1 cellular context compared by ENCODE assay signal in the genomic region with DNA sequence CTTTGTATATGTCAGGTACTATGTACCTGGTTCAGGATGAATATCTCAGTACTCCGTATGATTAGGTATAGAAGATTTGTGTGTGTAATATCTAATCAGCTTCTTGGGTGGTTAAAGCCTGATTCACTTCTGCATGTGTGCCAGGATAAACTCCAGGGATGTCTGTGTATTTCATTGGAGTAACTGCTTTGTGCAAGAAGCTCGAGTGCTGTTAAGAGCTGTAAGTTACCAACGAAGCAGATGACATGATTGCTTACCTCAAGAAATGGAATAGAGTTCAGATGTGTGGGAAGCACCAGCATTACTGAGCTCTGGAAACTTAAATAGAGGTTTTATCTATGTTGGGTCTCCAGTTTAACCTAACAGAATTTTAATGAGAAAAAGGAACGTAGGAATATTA.
TF ChIP-seq lines count a peak whose summit lies in the region.

No MANE protein-coding gene starts in this region.

TF ChIP-seq in IMR-90, 13 proteins besides CTCF, POLR2A, EP300 and RAD21 (continued from another document):
- TF ChIP-seq SMC3 (IDR thresholded peaks at IDR 0.05; ENCODE audit: low read depth, low read length): no peak
- no peak for TF ChIP-seq MAFK (IDR thresholded peaks at IDR 0.05; ENCODE audit: low read depth, low read length)
- no peak for TF ChIP-seq NFE2L2 (IDR thresholded peaks at IDR 0.05; ENCODE audit: low read depth, low read length)
- TF ChIP-seq, protein P1, sequence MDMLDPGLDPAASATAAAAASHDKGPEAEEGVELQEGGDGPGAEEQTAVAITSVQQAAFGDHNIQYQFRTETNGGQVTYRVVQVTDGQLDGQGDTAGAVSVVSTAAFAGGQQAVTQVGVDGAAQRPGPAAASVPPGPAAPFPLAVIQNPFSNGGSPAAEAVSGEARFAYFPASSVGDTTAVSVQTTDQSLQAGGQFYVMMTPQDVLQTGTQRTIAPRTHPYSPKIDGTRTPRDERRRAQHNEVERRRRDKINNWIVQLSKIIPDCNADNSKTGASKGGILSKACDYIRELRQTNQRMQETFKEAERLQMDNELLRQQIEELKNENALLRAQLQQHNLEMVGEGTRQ (IDR thresholded peaks at IDR 0.05; ENCODE audit: low read depth, low read length): no peak
- TF ChIP-seq, protein P2, sequence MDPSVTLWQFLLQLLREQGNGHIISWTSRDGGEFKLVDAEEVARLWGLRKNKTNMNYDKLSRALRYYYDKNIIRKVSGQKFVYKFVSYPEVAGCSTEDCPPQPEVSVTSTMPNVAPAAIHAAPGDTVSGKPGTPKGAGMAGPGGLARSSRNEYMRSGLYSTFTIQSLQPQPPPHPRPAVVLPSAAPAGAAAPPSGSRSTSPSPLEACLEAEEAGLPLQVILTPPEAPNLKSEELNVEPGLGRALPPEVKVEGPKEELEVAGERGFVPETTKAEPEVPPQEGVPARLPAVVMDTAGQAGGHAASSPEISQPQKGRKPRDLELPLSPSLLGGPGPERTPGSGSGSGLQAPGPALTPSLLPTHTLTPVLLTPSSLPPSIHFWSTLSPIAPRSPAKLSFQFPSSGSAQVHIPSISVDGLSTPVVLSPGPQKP (IDR thresholded peaks at IDR 0.05; ENCODE audit: borderline replicate concordance, low read depth, low read length): no peak
- TF ChIP-seq RCOR1 (IDR thresholded peaks at IDR 0.05; ENCODE audit: insufficient replicate concordance, low read length): no peak
- no peak for TF ChIP-seq CHD1 (IDR thresholded peaks at IDR 0.05; ENCODE audit: low read depth, low read length)
